In the genomic region with DNA sequence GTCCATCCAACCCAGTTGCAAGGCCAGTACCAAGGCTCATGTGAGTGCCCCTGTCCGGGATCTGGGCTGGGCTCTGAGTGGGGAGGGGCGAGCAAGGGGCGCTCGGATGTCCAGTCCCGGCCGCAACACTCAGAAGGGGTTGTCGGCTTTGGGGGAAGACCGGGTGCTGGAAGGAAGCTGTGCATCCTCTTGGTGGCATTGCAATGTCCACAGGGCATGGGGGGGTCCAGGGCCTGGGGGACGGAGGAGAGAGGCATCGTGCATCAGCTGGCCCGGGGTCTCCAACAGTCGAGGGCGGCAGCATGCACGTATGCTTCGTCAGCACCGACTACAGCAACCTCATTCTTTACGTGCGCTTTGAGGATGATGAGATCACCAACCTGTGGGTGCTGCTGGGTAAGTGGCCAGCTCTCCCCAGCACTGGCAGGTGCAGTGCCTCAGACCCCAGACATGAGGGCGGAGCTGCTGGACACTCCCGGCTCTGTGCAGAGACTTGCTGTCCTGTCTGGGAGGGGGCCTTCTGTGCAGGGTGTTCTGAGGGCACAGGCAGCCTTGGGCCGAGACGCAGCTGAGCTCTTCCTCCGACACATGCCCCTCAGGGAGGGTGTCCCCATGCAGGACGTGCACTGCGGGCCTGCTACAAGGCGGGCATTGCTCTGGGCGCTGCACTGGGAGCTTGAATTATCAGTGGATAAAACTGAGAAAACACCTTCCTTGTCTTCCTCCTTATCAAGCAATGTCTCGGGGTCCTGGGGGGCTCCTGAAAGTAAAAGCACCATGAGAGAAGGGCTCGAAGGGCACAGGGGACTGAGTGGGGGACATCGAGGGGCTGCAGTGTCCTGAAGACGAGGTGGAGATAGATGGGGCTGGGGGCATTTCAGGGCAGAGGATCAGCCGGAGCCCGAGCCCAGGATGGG, we compare ENCODE assay signal across 25 cellular contexts. TPM values are rescaled to one million over a fixed set of nuclear protein-coding genes. Genes with fewer than 3 reads are reported as not detected.
"Had no signal": no experiment of that assay in that cellular context is flagged by ENCODE, and none has a peak within 500 bp of the region (broad histone marks: within the 10 kb centered on the region; RNA-seq: fewer than 3 reads in every experiment).

No MANE protein-coding gene starts in this region.

- ATAC-seq: activated CD4-positive, CD25-positive, alpha-beta regulatory T cell treated with anti-CD3 and anti-CD28 coated beads, Interleukin-2, amount 50 U/mL, for 24 hours; activated T-cell treated with anti-CD3 and anti-CD28 coated beads, Interleukin-2, amount 50 U/mL, for 4 hours; naive thymus-derived CD4-positive, alpha-beta T cell; pancreas had no signal

- H3K4me1 ChIP-seq: esophagus squamous epithelium, heart right ventricle, neural progenitor cell, pancreas, right lobe of liver, suprapubic skin had no signal

- FAIRE-seq: pancreas, small intestine had no signal

- H3K27ac ChIP-seq: coronary artery, esophagus squamous epithelium, heart right ventricle, neural progenitor cell, pancreas, right lobe of liver, suprapubic skin had no signal

- H3K9ac ChIP-seq: neural progenitor cell had no signal

- H2AFZ ChIP-seq: neural progenitor cell had no signal

- H3K4me2 ChIP-seq: neural progenitor cell had no signal

- H3K9me3 ChIP-seq: esophagus squamous epithelium, heart right ventricle, pancreas, right lobe of liver, suprapubic skin had no signal

- H3K27me3 ChIP-seq: neural progenitor cell, pancreas, right lobe of liver had no signal

- H3K36me3 ChIP-seq: esophagus squamous epithelium, heart right ventricle, neural progenitor cell, pancreas, right lobe of liver, suprapubic skin had no signal

- H3K4me3 ChIP-seq: coronary artery, esophagus squamous epithelium, heart right ventricle, neural progenitor cell, pancreas, right lobe of liver, suprapubic skin had no signal

- DNase-seq: activated CD4-positive, alpha-beta T cell treated with anti-CD3 and anti-CD28 coated beads, Interleukin-2, amount 50 U/mL, for 1 hour; activated CD8-positive, alpha-beta memory T cell treated with anti-CD3 and anti-CD28 coated beads, Interleukin-2, amount 50 U/mL, for 4 hours; activated naive CD4-positive, alpha-beta T cell treated with anti-CD3 and anti-CD28 coated beads for 36 hours; activated T-cell treated with anti-CD3 and anti-CD28 coated beads, Interleukin-2, amount 50 U/mL, for 4 hours; anterior cingulate cortex; central memory CD4-positive, alpha-beta T cell; effector CD4-positive, alpha-beta T cell; esophagus squamous epithelium; heart right ventricle; mesenchymal stem cell; naive thymus-derived CD4-positive, alpha-beta T cell; right lobe of liver; small intestine; stimulated activated CD4-positive, alpha-beta T cell treated with anti-CD3 and anti-CD28 coated beads, Interleukin-15, amount 100 ng/mL, for 24 hours; stimulated activated CD4-positive, alpha-beta T cell treated with anti-CD3 and anti-CD28 coated beads, Interleukin-2, amount 100 ng/mL, for 48 hours; T1000; trophoblast cell had no signal

RNA-seq across cellular contexts. Expression of a gene that starts 22.5 kb away (rescaled TPM):
- total RNA-seq: activated naive CD4-positive, alpha-beta T cell treated with anti-CD3 and anti-CD28 coated beads for 36 hours; activated T-cell treated with anti-CD3 and anti-CD28 coated beads, Interleukin-2, amount 50 U/mL, for 4 hours; esophagus squamous epithelium; heart right ventricle; lower leg skin; mucosa of gallbladder; naive thymus-derived CD4-positive, alpha-beta T cell; pancreas; pulmonary artery endothelial cell; right lobe of liver; suprapubic skin had no signal
- polyA plus RNA-seq: heart right ventricle; naive thymus-derived CD4-positive, alpha-beta T cell; small intestine had no signal

RNA-seq across cellular contexts. Expression of a gene that starts 46.2 kb away (rescaled TPM):
- total RNA-seq: activated naive CD4-positive, alpha-beta T cell treated with anti-CD3 and anti-CD28 coated beads for 36 hours; activated T-cell treated with anti-CD3 and anti-CD28 coated beads, Interleukin-2, amount 50 U/mL, for 4 hours; esophagus squamous epithelium; heart right ventricle; lower leg skin; mucosa of gallbladder; naive thymus-derived CD4-positive, alpha-beta T cell; pancreas; pulmonary artery endothelial cell; right lobe of liver; suprapubic skin had no signal
- polyA plus RNA-seq: heart right ventricle; naive thymus-derived CD4-positive, alpha-beta T cell; pancreas; small intestine had no signal

RNA-seq across cellular contexts. Expression of a gene that starts 55.3 kb away (rescaled TPM):
- total RNA-seq: activated naive CD4-positive, alpha-beta T cell treated with anti-CD3 and anti-CD28 coated beads for 36 hours; activated T-cell treated with anti-CD3 and anti-CD28 coated beads, Interleukin-2, amount 50 U/mL, for 4 hours; esophagus squamous epithelium; heart right ventricle; mucosa of gallbladder; naive thymus-derived CD4-positive, alpha-beta T cell; pancreas; pulmonary artery endothelial cell; right lobe of liver had no signal
- polyA plus RNA-seq: heart right ventricle; naive thymus-derived CD4-positive, alpha-beta T cell; pancreas; small intestine had no signal
